Comparison of ENCODE assay signal across 1 cellular context in the genomic region with DNA sequence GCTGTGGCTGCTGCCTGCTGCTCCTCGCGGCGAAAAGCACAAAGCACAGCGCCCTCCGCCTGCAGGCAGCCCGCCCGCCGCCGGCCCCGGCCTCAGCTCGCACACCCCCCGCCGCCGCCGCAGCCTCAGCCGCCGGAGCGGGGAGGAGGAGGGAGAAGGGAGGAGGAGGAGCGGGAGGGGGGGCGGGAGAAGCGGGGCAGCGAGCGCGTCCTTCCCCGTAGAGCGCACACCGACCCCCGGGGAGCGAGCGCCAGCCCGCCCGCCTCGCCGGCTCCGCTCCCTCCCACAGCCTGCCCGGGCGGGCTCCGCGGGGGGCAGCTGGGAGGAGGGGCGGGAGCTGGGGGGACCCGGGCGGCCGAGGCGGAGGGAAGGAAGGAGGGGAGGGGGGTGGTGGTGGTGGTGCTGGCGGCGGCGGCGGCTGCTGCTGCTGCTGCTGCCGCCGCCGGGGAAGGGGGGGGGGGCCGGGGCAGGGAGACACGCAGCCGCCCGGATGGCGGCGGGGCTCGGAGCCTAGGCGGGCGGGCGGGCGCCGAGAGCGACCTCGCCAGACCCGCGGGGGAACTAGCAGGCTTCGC.
TF ChIP-seq lines count a peak whose summit lies in the region.

A gene with protein sequence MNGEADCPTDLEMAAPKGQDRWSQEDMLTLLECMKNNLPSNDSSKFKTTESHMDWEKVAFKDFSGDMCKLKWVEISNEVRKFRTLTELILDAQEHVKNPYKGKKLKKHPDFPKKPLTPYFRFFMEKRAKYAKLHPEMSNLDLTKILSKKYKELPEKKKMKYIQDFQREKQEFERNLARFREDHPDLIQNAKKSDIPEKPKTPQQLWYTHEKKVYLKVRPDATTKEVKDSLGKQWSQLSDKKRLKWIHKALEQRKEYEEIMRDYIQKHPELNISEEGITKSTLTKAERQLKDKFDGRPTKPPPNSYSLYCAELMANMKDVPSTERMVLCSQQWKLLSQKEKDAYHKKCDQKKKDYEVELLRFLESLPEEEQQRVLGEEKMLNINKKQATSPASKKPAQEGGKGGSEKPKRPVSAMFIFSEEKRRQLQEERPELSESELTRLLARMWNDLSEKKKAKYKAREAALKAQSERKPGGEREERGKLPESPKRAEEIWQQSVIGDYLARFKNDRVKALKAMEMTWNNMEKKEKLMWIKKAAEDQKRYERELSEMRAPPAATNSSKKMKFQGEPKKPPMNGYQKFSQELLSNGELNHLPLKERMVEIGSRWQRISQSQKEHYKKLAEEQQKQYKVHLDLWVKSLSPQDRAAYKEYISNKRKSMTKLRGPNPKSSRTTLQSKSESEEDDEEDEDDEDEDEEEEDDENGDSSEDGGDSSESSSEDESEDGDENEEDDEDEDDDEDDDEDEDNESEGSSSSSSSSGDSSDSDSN (minus strand): TSS at position 40 of the 575 bp plus-strand sequence. CDS start 1,446 bp downstream, outside the sequence.

TF ChIP-seq in K562, 482 proteins besides CTCF, POLR2A, EP300 and RAD21 (continued from another document and continues in another):
- TF ChIP-seq HNRNPUL1 (IDR thresholded peaks at IDR 0.05; ENCODE audit: low read length) (no peak), RBM22 (IDR thresholded peaks at IDR 0.05; ENCODE audit: low read depth, low read length, poor library complexity, severe bottlenecking) (peak; percentile 62), POLR2G (IDR thresholded peaks at IDR 0.05; ENCODE audit: low read depth, low read length) (peak; percentile 71), JUNB (CRISPR knock-in tag; conservative IDR thresholded peaks at IDR 0.05) (no peak), FOXK2 (conservative IDR thresholded peaks at IDR 0.05 in 1 of 2, IDR thresholded peaks at IDR 0.05 in 1 of 2; ENCODE audit: low read depth in 2 of 2) (no peak), TCF3 (CRISPR knock-in tag; IDR thresholded peaks at IDR 0.05) (no peak), TAF1 (IDR thresholded peaks at IDR 0.05; ENCODE audit: control insufficient read depth, extremely low read depth, insufficient read depth, low read length, severe bottlenecking) (peak; percentile 30), NR4A1 (CRISPR knock-in tag; IDR thresholded peaks at IDR 0.05) (no peak), NR4A1 (tag; IDR thresholded peaks at IDR 0.05) (no peak), NFE2 (IDR thresholded peaks at IDR 0.05; ENCODE audit: low read depth) (no peak), PCBP1 (IDR thresholded peaks at IDR 0.05; ENCODE audit: low read depth, low read length, poor library complexity, severe bottlenecking) (peak; percentile 87), ZNF174 (CRISPR knock-in tag; IDR thresholded peaks at IDR 0.05) (no peak), ZBTB7A (IDR thresholded peaks at IDR 0.05; ENCODE audit: borderline replicate concordance, control insufficient read depth, low read depth, low read length) (peak; percentile 60; the same call in 1 of the 2 replicates), NFYB (IDR thresholded peaks at IDR 0.05; ENCODE audit: extremely low read depth, insufficient read length) (no peak), ZNF232 (CRISPR knock-in tag; IDR thresholded peaks at IDR 0.05) (no peak), RB1 (IDR thresholded peaks at IDR 0.05; ENCODE audit: low read depth) (0 out of 2 replicates have a peak, but pooled peaks have one; percentile 34), ZNF764 (CRISPR knock-in tag; IDR thresholded peaks at IDR 0.05; ENCODE audit: low read depth) (no peak), ZNF23 (CRISPR knock-in tag; IDR thresholded peaks at IDR 0.05) (no peak), XRCC4 (IDR thresholded peaks at IDR 0.05; ENCODE audit: extremely low read depth, insufficient read depth, insufficient read length) (no peak), FOSL1 (tag; conservative IDR thresholded peaks at IDR 0.05) (no peak), GTF2A2 (tag; IDR thresholded peaks at IDR 0.05) (no peak), ZNF263 (CRISPR knock-in tag; IDR thresholded peaks at IDR 0.05; ENCODE audit: borderline replicate concordance) (peak; percentile 93), ADNP (tag; IDR thresholded peaks at IDR 0.05) (no peak), GTF2E2 (tag; IDR thresholded peaks at IDR 0.05) (peak; percentile 35; the same call in 1 of the 2 replicates), RBBP5 (IDR thresholded peaks at IDR 0.05; ENCODE audit: borderline replicate concordance, insufficient read depth, low read length, poor library complexity, severe bottlenecking) (no peak), HOXB6 (CRISPR knock-in tag; IDR thresholded peaks at IDR 0.05; ENCODE audit: borderline replicate concordance) (no peak), EGR1 (conservative IDR thresholded peaks at IDR 0.05) (no peak), KDM5B (IDR thresholded peaks at IDR 0.05; ENCODE audit: insufficient replicate concordance, low read depth, low read length) (no peak)
- TF ChIP-seq, protein P1, sequence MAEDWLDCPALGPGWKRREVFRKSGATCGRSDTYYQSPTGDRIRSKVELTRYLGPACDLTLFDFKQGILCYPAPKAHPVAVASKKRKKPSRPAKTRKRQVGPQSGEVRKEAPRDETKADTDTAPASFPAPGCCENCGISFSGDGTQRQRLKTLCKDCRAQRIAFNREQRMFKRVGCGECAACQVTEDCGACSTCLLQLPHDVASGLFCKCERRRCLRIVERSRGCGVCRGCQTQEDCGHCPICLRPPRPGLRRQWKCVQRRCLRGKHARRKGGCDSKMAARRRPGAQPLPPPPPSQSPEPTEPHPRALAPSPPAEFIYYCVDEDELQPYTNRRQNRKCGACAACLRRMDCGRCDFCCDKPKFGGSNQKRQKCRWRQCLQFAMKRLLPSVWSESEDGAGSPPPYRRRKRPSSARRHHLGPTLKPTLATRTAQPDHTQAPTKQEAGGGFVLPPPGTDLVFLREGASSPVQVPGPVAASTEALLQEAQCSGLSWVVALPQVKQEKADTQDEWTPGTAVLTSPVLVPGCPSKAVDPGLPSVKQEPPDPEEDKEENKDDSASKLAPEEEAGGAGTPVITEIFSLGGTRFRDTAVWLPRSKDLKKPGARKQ (CRISPR knock-in tag; IDR thresholded peaks at IDR 0.05): no peak
- TF ChIP-seq, protein P2, sequence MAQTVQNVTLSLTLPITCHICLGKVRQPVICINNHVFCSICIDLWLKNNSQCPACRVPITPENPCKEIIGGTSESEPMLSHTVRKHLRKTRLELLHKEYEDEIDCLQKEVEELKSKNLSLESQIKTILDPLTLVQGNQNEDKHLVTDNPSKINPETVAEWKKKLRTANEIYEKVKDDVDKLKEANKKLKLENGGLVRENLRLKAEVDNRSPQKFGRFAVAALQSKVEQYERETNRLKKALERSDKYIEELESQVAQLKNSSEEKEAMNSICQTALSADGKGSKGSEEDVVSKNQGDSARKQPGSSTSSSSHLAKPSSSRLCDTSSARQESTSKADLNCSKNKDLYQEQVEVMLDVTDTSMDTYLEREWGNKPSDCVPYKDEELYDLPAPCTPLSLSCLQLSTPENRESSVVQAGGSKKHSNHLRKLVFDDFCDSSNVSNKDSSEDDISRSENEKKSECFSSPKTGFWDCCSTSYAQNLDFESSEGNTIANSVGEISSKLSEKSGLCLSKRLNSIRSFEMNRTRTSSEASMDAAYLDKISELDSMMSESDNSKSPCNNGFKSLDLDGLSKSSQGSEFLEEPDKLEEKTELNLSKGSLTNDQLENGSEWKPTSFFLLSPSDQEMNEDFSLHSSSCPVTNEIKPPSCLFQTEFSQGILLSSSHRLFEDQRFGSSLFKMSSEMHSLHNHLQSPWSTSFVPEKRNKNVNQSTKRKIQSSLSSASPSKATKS (CRISPR knock-in tag; IDR thresholded peaks at IDR 0.05): no peak
- TF ChIP-seq, protein P3, sequence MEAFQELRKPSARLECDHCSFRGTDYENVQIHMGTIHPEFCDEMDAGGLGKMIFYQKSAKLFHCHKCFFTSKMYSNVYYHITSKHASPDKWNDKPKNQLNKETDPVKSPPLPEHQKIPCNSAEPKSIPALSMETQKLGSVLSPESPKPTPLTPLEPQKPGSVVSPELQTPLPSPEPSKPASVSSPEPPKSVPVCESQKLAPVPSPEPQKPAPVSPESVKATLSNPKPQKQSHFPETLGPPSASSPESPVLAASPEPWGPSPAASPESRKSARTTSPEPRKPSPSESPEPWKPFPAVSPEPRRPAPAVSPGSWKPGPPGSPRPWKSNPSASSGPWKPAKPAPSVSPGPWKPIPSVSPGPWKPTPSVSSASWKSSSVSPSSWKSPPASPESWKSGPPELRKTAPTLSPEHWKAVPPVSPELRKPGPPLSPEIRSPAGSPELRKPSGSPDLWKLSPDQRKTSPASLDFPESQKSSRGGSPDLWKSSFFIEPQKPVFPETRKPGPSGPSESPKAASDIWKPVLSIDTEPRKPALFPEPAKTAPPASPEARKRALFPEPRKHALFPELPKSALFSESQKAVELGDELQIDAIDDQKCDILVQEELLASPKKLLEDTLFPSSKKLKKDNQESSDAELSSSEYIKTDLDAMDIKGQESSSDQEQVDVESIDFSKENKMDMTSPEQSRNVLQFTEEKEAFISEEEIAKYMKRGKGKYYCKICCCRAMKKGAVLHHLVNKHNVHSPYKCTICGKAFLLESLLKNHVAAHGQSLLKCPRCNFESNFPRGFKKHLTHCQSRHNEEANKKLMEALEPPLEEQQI (IDR thresholded peaks at IDR 0.05): no peak
- TF ChIP-seq, protein P4, sequence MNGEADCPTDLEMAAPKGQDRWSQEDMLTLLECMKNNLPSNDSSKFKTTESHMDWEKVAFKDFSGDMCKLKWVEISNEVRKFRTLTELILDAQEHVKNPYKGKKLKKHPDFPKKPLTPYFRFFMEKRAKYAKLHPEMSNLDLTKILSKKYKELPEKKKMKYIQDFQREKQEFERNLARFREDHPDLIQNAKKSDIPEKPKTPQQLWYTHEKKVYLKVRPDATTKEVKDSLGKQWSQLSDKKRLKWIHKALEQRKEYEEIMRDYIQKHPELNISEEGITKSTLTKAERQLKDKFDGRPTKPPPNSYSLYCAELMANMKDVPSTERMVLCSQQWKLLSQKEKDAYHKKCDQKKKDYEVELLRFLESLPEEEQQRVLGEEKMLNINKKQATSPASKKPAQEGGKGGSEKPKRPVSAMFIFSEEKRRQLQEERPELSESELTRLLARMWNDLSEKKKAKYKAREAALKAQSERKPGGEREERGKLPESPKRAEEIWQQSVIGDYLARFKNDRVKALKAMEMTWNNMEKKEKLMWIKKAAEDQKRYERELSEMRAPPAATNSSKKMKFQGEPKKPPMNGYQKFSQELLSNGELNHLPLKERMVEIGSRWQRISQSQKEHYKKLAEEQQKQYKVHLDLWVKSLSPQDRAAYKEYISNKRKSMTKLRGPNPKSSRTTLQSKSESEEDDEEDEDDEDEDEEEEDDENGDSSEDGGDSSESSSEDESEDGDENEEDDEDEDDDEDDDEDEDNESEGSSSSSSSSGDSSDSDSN (IDR thresholded peaks at IDR 0.05; ENCODE audit: borderline replicate concordance in 1 of 2, low read depth in 2 of 2, low read length in 2 of 2): peak in 1 of 2 experiments; percentile 35; a peak in 2 of 4 replicates
- TF ChIP-seq, protein P5, sequence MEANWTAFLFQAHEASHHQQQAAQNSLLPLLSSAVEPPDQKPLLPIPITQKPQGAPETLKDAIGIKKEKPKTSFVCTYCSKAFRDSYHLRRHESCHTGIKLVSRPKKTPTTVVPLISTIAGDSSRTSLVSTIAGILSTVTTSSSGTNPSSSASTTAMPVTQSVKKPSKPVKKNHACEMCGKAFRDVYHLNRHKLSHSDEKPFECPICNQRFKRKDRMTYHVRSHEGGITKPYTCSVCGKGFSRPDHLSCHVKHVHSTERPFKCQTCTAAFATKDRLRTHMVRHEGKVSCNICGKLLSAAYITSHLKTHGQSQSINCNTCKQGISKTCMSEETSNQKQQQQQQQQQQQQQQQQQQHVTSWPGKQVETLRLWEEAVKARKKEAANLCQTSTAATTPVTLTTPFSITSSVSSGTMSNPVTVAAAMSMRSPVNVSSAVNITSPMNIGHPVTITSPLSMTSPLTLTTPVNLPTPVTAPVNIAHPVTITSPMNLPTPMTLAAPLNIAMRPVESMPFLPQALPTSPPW (CRISPR knock-in tag; IDR thresholded peaks at IDR 0.05): peak; percentile 86
- TF ChIP-seq, protein P6, sequence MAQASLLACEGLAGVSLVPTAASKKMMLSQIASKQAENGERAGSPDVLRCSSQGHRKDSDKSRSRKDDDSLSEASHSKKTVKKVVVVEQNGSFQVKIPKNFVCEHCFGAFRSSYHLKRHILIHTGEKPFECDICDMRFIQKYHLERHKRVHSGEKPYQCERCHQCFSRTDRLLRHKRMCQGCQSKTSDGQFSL (CRISPR knock-in tag; IDR thresholded peaks at IDR 0.05): no peak
- TF ChIP-seq, protein P6 (tag; IDR thresholded peaks at IDR 0.05): peak in 1 of 2 experiments; percentile 82; a peak in 2 of 4 replicates
- TF ChIP-seq, protein P7, sequence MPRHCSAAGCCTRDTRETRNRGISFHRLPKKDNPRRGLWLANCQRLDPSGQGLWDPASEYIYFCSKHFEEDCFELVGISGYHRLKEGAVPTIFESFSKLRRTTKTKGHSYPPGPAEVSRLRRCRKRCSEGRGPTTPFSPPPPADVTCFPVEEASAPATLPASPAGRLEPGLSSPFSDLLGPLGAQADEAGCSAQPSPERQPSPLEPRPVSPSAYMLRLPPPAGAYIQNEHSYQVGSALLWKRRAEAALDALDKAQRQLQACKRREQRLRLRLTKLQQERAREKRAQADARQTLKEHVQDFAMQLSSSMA (CRISPR knock-in tag; IDR thresholded peaks at IDR 0.05): no peak
- TF ChIP-seq, protein P8, sequence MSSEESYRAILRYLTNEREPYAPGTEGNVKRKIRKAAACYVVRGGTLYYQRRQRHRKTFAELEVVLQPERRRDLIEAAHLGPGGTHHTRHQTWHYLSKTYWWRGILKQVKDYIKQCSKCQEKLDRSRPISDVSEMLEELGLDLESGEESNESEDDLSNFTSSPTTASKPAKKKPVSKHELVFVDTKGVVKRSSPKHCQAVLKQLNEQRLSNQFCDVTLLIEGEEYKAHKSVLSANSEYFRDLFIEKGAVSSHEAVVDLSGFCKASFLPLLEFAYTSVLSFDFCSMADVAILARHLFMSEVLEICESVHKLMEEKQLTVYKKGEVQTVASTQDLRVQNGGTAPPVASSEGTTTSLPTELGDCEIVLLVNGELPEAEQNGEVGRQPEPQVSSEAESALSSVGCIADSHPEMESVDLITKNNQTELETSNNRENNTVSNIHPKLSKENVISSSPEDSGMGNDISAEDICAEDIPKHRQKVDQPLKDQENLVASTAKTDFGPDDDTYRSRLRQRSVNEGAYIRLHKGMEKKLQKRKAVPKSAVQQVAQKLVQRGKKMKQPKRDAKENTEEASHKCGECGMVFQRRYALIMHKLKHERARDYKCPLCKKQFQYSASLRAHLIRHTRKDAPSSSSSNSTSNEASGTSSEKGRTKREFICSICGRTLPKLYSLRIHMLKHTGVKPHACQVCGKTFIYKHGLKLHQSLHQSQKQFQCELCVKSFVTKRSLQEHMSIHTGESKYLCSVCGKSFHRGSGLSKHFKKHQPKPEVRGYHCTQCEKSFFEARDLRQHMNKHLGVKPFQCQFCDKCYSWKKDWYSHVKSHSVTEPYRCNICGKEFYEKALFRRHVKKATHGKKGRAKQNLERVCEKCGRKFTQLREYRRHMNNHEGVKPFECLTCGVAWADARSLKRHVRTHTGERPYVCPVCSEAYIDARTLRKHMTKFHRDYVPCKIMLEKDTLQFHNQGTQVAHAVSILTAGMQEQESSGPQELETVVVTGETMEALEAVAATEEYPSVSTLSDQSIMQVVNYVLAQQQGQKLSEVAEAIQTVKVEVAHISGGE (CRISPR knock-in tag; IDR thresholded peaks at IDR 0.05): 0 out of 6 replicates have a peak, but pooled peaks of 1 of the 3 experiments have one; percentile 9
- TF ChIP-seq, protein P9, sequence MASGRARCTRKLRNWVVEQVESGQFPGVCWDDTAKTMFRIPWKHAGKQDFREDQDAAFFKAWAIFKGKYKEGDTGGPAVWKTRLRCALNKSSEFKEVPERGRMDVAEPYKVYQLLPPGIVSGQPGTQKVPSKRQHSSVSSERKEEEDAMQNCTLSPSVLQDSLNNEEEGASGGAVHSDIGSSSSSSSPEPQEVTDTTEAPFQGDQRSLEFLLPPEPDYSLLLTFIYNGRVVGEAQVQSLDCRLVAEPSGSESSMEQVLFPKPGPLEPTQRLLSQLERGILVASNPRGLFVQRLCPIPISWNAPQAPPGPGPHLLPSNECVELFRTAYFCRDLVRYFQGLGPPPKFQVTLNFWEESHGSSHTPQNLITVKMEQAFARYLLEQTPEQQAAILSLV (tag; IDR thresholded peaks at IDR 0.05): no peak
